8 cellular contexts compared by ENCODE assay signal in genomic region chr16:30698139-30698815, GRCh38. TPM values are rescaled to one million over a fixed set of nuclear protein-coding genes. Genes with fewer than 3 reads are reported as not detected.
A peak's percentile ranks its signal among the peaks of the same experiment; 100 is the strongest.
DNase-seq lines count a peak whose midpoint lies in the region; FAIRE-seq and TF ChIP-seq lines count a peak whose summit lies in the region.

No MANE protein-coding gene starts in this region.

- peak overlapping the region; percentile 96 for H3K4me3 Mint-ChIP-seq in stimulated activated naive CD8-positive, alpha-beta T cell treated with anti-CD3 and anti-CD28 coated beads, Interleukin-15, Interleukin-2, amounts not matched to agents 100 ng/mL and 50 ng/mL, for 24 hours

- no peaks in the 10 kb centered on the region for H3K27me3 Mint-ChIP-seq in stimulated activated naive CD8-positive, alpha-beta T cell treated with anti-CD3 and anti-CD28 coated beads, Interleukin-15, Interleukin-2, amounts not matched to agents 100 ng/mL and 50 ng/mL, for 24 hours

- H4K20me1 ChIP-seq in neural cell (ENCODE audit: insufficient read depth) = peaks cover 2% of the 10 kb centered on the region

- peaks cover 10% of the 10 kb centered on the region for H3K4me1 ChIP-seq in HAP-1

- no peaks in the 10 kb centered on the region for H3K9me2 ChIP-seq in neural cell (ENCODE audit: insufficient read depth, low read length)

- H3F3A ChIP-seq in neural cell (ENCODE audit: insufficient read depth, low read length, poor library complexity, severe bottlenecking) = no peaks in the 10 kb centered on the region

- H3K9me3 ChIP-seq in HAP-1 (no peaks in the 10 kb centered on the region), MG63 (no peaks in the 10 kb centered on the region), neural cell (ENCODE audit: low read length) (no peaks in the 10 kb centered on the region)

- peak; percentile 18 for TF ChIP-seq RAD21 in neural cell (conservative IDR thresholded peaks at IDR 0.05)

- H3K4me1 Mint-ChIP-seq in stimulated activated naive CD8-positive, alpha-beta T cell treated with anti-CD3 and anti-CD28 coated beads, Interleukin-15, Interleukin-2, amounts not matched to agents 100 ng/mL and 50 ng/mL, for 24 hours (ENCODE audit: low read depth) = peaks cover 35% of the 10 kb centered on the region

- peak overlapping the region; percentile 88 for H2AFZ ChIP-seq in neural cell (ENCODE audit: low read depth, low read length)

- no peaks in the 10 kb centered on the region for H3K27me3 ChIP-seq in HAP-1 (ENCODE audit: low read depth)
- no peaks in the 10 kb centered on the region for H3K27me3 ChIP-seq in MG63
- H3K27me3 ChIP-seq in neural cell (ENCODE audit: insufficient read depth, low read depth, low read length) = no peaks in the 10 kb centered on the region

- peak overlapping the region; percentile 99 for H3K9ac ChIP-seq in neural cell (ENCODE audit: low read length)

- no peak overlapping the region for H3K4me2 ChIP-seq in neural cell (ENCODE audit: low read length)

- H3K27ac ChIP-seq in neural cell (ENCODE audit: low read length) = peak overlapping the region; percentile 100

- peak; percentile 83 for FAIRE-seq in G401.6 (lab: Jason Lieb, UNC)

- peak overlapping the region; percentile 97 for H3K4me3 ChIP-seq in HAP-1
- H3K4me3 ChIP-seq in MG63 = peak overlapping the region; percentile 98
- H3K4me3 ChIP-seq in neural cell (ENCODE audit: low read length) = peak overlapping the region; percentile 98

- H3K79me2 ChIP-seq in neural cell (replicated peaks; ENCODE audit: insufficient read depth, low read length) = peaks cover 29% of the 10 kb centered on the region

- in situ Hi-C loops in HAP-1 (cut with MboI; ENCODE audit: low sequenced_read_pairs) = loop anchor here (10.0 kb wide), 1 partner anchor 263 kb away; the partner anchor contains the start of gene DCTPP1

- no peaks in the 10 kb centered on the region for H3K9me3 Mint-ChIP-seq in stimulated activated naive CD8-positive, alpha-beta T cell treated with anti-CD3 and anti-CD28 coated beads, Interleukin-15, Interleukin-2, amounts not matched to agents 100 ng/mL and 50 ng/mL, for 24 hours

- peak; percentile 48 for TF ChIP-seq CTCF in neural cell (IDR thresholded peaks at IDR 0.05; ENCODE audit: poor library complexity, severe bottlenecking)

- DNase-seq in HAP-1 (ENCODE audit: low spot score in 2 of 2) (peak; percentile 97 to 99), MG63 (peak; percentile 88), fibroblast of the conjunctiva (ENCODE audit: low read depth) (peak; percentile 95)
- peak; percentile 99 for DNase-seq in activated effector memory CD4-positive, alpha-beta T cell treated with anti-CD3 and anti-CD28 coated beads, Interleukin-2, amount 50 U/mL, for 16 hours

- TF ChIP-seq POLR2A in Raji (IDR thresholded peaks at IDR 0.05; ENCODE audit: insufficient read depth, low read depth, low read length) = peak; percentile 82

- H3K36me3 ChIP-seq in HAP-1 (replicated peaks) = peaks cover 32% of the 10 kb centered on the region
- H3K36me3 ChIP-seq in MG63 = peaks cover 46% of the 10 kb centered on the region
- H3K36me3 ChIP-seq in neural cell (ENCODE audit: insufficient read depth, low read length) = no peaks in the 10 kb centered on the region

- peak; percentile 82 for TF ChIP-seq EP300 in neural cell (conservative IDR thresholded peaks at IDR 0.05; ENCODE audit: poor library complexity, severe bottlenecking)

- H3K27ac Mint-ChIP-seq in stimulated activated naive CD8-positive, alpha-beta T cell treated with anti-CD3 and anti-CD28 coated beads, Interleukin-15, Interleukin-2, amounts not matched to agents 100 ng/mL and 50 ng/mL, for 24 hours = peak overlapping the region; percentile 99

- peaks cover 30% of the 10 kb centered on the region for H3K36me3 Mint-ChIP-seq in stimulated activated naive CD8-positive, alpha-beta T cell treated with anti-CD3 and anti-CD28 coated beads, Interleukin-15, Interleukin-2, amounts not matched to agents 100 ng/mL and 50 ng/mL, for 24 hours (ENCODE audit: low read depth)

TF ChIP-seq in neural cell, 6 proteins besides CTCF, POLR2A, EP300 and RAD21:
- TF ChIP-seq POLR2AphosphoS5 (IDR thresholded peaks at IDR 0.05) (peak; percentile 88), EZH2 (IDR thresholded peaks at IDR 0.05; ENCODE audit: borderline replicate concordance, insufficient read depth, low read length, poor library complexity, severe bottlenecking) (no peak), TAF1 (IDR thresholded peaks at IDR 0.05; ENCODE audit: low read depth) (peak; percentile 80), SMC3 (conservative IDR thresholded peaks at IDR 0.05; ENCODE audit: poor library complexity) (peak; percentile 42), MXI1 (conservative IDR thresholded peaks at IDR 0.05; ENCODE audit: poor library complexity, severe bottlenecking) (peak; percentile 73)
- TF ChIP-seq, protein P1, sequence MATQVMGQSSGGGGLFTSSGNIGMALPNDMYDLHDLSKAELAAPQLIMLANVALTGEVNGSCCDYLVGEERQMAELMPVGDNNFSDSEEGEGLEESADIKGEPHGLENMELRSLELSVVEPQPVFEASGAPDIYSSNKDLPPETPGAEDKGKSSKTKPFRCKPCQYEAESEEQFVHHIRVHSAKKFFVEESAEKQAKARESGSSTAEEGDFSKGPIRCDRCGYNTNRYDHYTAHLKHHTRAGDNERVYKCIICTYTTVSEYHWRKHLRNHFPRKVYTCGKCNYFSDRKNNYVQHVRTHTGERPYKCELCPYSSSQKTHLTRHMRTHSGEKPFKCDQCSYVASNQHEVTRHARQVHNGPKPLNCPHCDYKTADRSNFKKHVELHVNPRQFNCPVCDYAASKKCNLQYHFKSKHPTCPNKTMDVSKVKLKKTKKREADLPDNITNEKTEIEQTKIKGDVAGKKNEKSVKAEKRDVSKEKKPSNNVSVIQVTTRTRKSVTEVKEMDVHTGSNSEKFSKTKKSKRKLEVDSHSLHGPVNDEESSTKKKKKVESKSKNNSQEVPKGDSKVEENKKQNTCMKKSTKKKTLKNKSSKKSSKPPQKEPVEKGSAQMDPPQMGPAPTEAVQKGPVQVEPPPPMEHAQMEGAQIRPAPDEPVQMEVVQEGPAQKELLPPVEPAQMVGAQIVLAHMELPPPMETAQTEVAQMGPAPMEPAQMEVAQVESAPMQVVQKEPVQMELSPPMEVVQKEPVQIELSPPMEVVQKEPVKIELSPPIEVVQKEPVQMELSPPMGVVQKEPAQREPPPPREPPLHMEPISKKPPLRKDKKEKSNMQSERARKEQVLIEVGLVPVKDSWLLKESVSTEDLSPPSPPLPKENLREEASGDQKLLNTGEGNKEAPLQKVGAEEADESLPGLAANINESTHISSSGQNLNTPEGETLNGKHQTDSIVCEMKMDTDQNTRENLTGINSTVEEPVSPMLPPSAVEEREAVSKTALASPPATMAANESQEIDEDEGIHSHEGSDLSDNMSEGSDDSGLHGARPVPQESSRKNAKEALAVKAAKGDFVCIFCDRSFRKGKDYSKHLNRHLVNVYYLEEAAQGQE (IDR thresholded peaks at IDR 0.05; ENCODE audit: borderline replicate concordance) = peak; percentile 72
TF ChIP-seq in neural cell: peak in this region for 5.

RNA-seq across cellular contexts. Expression of gene SRCAP, which starts 0.7 kb away (rescaled TPM):
- total RNA-seq in MG63 (2014; rRNA removed; shearing (Covaris generic); ENCODE audit: low replicate concordance) = 2.6 and 6.9 TPM in 2 replicates
- 0.76 and 2.4 TPM in 2 replicates for polyA plus RNA-seq in neural cell
- polyA minus RNA-seq in neural cell = 34.6 and 36.9 TPM in 2 replicates

RNA-seq across cellular contexts. Expression of gene FBRS, which starts 40.0 kb away (rescaled TPM):
- total RNA-seq in MG63 (2014; rRNA removed; shearing (Covaris generic); ENCODE audit: low replicate concordance) = 6.0 and 14.5 TPM in 2 replicates
- polyA plus RNA-seq in neural cell = 19.0 and 24.2 TPM in 2 replicates
- polyA minus RNA-seq in neural cell = 20.7 and 41.1 TPM in 2 replicates

RNA-seq across cellular contexts. Expression of gene PRR14, which starts 47.5 kb away (rescaled TPM):
- 1.7 and 5.3 TPM in 2 replicates for total RNA-seq in MG63 (2014; rRNA removed; shearing (Covaris generic); ENCODE audit: low replicate concordance)
- polyA plus RNA-seq in neural cell = 23.3 and 31.2 TPM in 2 replicates
- polyA minus RNA-seq in neural cell = 17.2 and 22.6 TPM in 2 replicates

RNA-seq across cellular contexts. Expression of gene PHKG2, which starts 49.9 kb away (rescaled TPM):
- total RNA-seq in MG63 (2014; rRNA removed; shearing (Covaris generic); ENCODE audit: low replicate concordance) = 18.3 and 25.2 TPM in 2 replicates
- 41.5 and 55.2 TPM in 2 replicates for polyA plus RNA-seq in neural cell
- 13.9 and 14.4 TPM in 2 replicates for polyA minus RNA-seq in neural cell

Comparison
In these comparisons a context has a peak if more than half of its experiments do, and no peak if none do; other contexts are left out.
1. Peak in every context shown above with its lines: DNase-seq, H3K4me3 ChIP-seq and H3K27ac ChIP-seq.